17 cellular contexts compared by ENCODE assay signal in genomic region chr20:54112221-54112884, GRCh38. TPM values are rescaled to one million over a fixed set of nuclear protein-coding genes. Genes with fewer than 3 reads are reported as not detected.
"Had no signal": no experiment of that assay in that cellular context is flagged by ENCODE, and none has a peak within 500 bp of the region (broad histone marks: within the 10 kb centered on the region; RNA-seq: fewer than 3 reads in every experiment).

No MANE protein-coding gene starts in this region.

- H3K36me3 Mint-ChIP-seq: neural progenitor cell; stimulated activated memory B cell treated with anti-CD40 and anti-IgM and Interleukin-4, amounts not matched to agents 10 μg/mL and 1 μg/mL and 100 μg/mL, for 72 hours had no signal

- H3K36me3 ChIP-seq: neural progenitor cell, pancreas had no signal

- H3K4me3 Mint-ChIP-seq: activated CD4-positive, alpha-beta T cell treated with anti-CD3 and anti-CD28 coated beads, Interleukin-2, amount 10 ng/mL, durations not matched to agents 7 days and 5 days; activated T-helper 17 cell treated with anti-CD3 and anti-CD28 coated beads, Interleukin-2, amount 50 U/mL, for 72 hours; naive B cell; neural progenitor cell; stimulated activated memory B cell treated with anti-CD40 and anti-IgM and Interleukin-4, amounts not matched to agents 10 μg/mL and 1 μg/mL and 100 μg/mL, for 72 hours; T-helper 2 cell treated with Interferon-gamma antibody and Interleukin-4, amounts not matched to agents 5 μg/mL and 100 μg/mL, for 36 hours had no signal

- H3K27ac Mint-ChIP-seq: activated CD4-positive, alpha-beta T cell treated with anti-CD3 and anti-CD28 coated beads, Interleukin-2, amount 10 ng/mL, durations not matched to agents 7 days and 5 days; activated T-helper 17 cell treated with anti-CD3 and anti-CD28 coated beads, Interleukin-2, amount 50 U/mL, for 72 hours; naive B cell; neural progenitor cell; stimulated activated memory B cell treated with anti-CD40 and anti-IgM and Interleukin-4, amounts not matched to agents 10 μg/mL and 1 μg/mL and 100 μg/mL, for 72 hours; T-helper 2 cell treated with Interferon-gamma antibody and Interleukin-4, amounts not matched to agents 5 μg/mL and 100 μg/mL, for 36 hours had no signal

- DNase-seq: activated CD4-positive, alpha-beta T cell treated with anti-CD3 and anti-CD28 coated beads, Interleukin-2, amount 10 ng/mL, durations not matched to agents 7 days and 5 days; activated CD4-positive, CD25-positive, alpha-beta regulatory T cell; activated naive CD4-positive, alpha-beta T cell treated with Interleukin-2 at 50 U/mL for 16 hours; activated T-cell treated with anti-CD3 and anti-CD28 coated beads for 4 hours; aorta; cerebellar nuclear complex; dermis blood vessel endothelial cell; erythroblast; head of caudate nucleus; naive B cell; pancreas; stimulated activated CD4-positive, alpha-beta T cell treated with anti-CD3 and anti-CD28 coated beads, Interleukin-2, amount 100 ng/mL, for 48 hours had no signal

- H3K9ac ChIP-seq: neural progenitor cell had no signal

- H3K27ac ChIP-seq: neural progenitor cell, pancreas had no signal

- H3K9me3 ChIP-seq: pancreas had no signal

- H3K9me3 Mint-ChIP-seq: activated CD4-positive, alpha-beta T cell treated with anti-CD3 and anti-CD28 coated beads, Interleukin-2, amount 10 ng/mL, durations not matched to agents 7 days and 5 days; activated T-helper 17 cell treated with anti-CD3 and anti-CD28 coated beads, Interleukin-2, amount 50 U/mL, for 72 hours; T-helper 2 cell treated with Interferon-gamma antibody and Interleukin-4, amounts not matched to agents 5 μg/mL and 100 μg/mL, for 36 hours had no signal

- H3K4me3 ChIP-seq: neural progenitor cell, pancreas had no signal

- H3K4me1 Mint-ChIP-seq: activated CD4-positive, alpha-beta T cell treated with anti-CD3 and anti-CD28 coated beads, Interleukin-2, amount 10 ng/mL, durations not matched to agents 7 days and 5 days; activated T-helper 17 cell treated with anti-CD3 and anti-CD28 coated beads, Interleukin-2, amount 50 U/mL, for 72 hours; naive B cell; neural progenitor cell; stimulated activated memory B cell treated with anti-CD40 and anti-IgM and Interleukin-4, amounts not matched to agents 10 μg/mL and 1 μg/mL and 100 μg/mL, for 72 hours had no signal

- ATAC-seq: activated T-helper 17 cell treated with anti-CD3 and anti-CD28 coated beads, Interleukin-2, amount 50 U/mL, for 72 hours; pancreas; stimulated activated memory B cell treated with anti-CD40 and anti-IgM and Interleukin-4, amounts not matched to agents 10 μg/mL and 1 μg/mL and 100 μg/mL, for 72 hours had no signal

- H3K27me3 ChIP-seq: neural progenitor cell, pancreas had no signal

- H3K4me1 ChIP-seq: neural progenitor cell had no signal

RNA-seq across cellular contexts. Expression of gene BCAS1, which starts 42.0 kb away (rescaled TPM):
- total RNA-seq: dermis blood vessel endothelial cell, lung microvascular endothelial cell had no signal
